12 cellular contexts compared by ENCODE assay signal in the genomic region with DNA sequence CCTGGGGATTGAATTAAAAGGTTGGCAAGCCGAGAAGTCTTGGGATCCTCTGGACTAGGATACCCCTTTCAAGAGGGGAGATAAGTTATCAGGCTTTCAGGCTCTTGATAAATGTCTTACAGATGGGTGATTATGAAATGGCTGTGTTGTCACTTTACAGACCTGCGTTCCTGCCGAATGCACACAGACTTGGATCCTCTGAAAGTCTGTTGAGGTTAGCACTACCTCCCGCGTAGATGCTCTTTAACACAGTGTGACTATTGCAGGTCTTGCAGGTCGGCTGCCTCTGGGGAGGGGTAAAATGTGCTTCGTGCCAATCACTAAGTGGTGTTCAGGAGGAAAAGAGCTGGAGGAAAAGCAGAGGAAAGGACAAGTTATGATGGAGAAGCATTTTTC.
DNase-seq lines count a peak whose midpoint lies in the region; ATAC-seq, FAIRE-seq and TF ChIP-seq lines count a peak whose summit lies in the region.
"Had no signal": no experiment of that assay in that cellular context is flagged by ENCODE, and none has a peak within 500 bp of the region (broad histone marks: within the 10 kb centered on the region; RNA-seq: fewer than 3 reads in every experiment).

No MANE protein-coding gene starts in this region.

- H3K27me3 ChIP-seq in bronchial epithelial cell (ENCODE audit: control insufficient read depth, insufficient read depth, low read length): no peaks in the 10 kb centered on the region

- FAIRE-seq in bronchial epithelial cell (lab: Jason Lieb, UNC): peak; percentile 18

- H3K36me3 ChIP-seq in bronchial epithelial cell (ENCODE audit: control insufficient read depth, insufficient read depth, low read length): no peaks in the 10 kb centered on the region

- no peak overlapping the region for H3K4me3 ChIP-seq in bronchial epithelial cell (ENCODE audit: low read depth, low read length)

- TF ChIP-seq CTCF in bronchial epithelial cell (IDR thresholded peaks at IDR 0.05; ENCODE audit: insufficient read depth, low read length, severe bottlenecking): no peak

- DNase-seq in Caki2 (ENCODE audit: low read depth) (peak; percentile 65), bronchial epithelial cell (ENCODE audit: low read depth) (no peak), left ventricle myocardium superior (peak; percentile 30), renal cortical epithelial cell (ENCODE audit: low read depth) (peak; percentile 92), HUDEP-2 (lab: John Stamatoyannopoulos, UW; ENCODE audit: unreplicated experiment in 76 of 76) (no peak), foreskin melanocyte (no peak)
- DNase-seq: activated CD4-positive, alpha-beta T cell treated with anti-CD3 and anti-CD28 coated beads for 1 hour; natural killer cell; NCI-H524 treated with DMSO at 0.1 percent for 48 hours had no signal

- ATAC-seq in left ventricle myocardium superior (peak; percentile 89), HG02571 (IDR thresholded peaks at IDR 0.05; ENCODE audit: unreplicated experiment) (no peak), GM21381 (IDR thresholded peaks at IDR 0.05; ENCODE audit: unreplicated experiment) (no peak)
- ATAC-seq: natural killer cell; stimulated activated effector memory CD8-positive, alpha-beta T cell treated with anti-CD3 and anti-CD28 coated beads, Interleukin-12 subunit alpha, Interleukin-12 subunit beta, amount 100 ng/mL, for 72 hours had no signal

- in situ Hi-C loops in Caki2 (cut with HindIII; ENCODE audit: low pct_unique_long_range_greater_than_20kb, low sequenced_read_pairs): no loop called here

- intact Hi-C loops in left ventricle myocardium superior (cut with micrococcal nuclease): no loop called here

Comparison
In these comparisons a context has a peak if more than half of its experiments do, and no peak if none do; other contexts are left out.
1. DNase-seq: peak in Caki2 (single experiment), left ventricle myocardium superior (single experiment) and renal cortical epithelial cell (single experiment); none in bronchial epithelial cell (single experiment), HUDEP-2 (0 of 76) and foreskin melanocyte (single experiment).